Comparison of ENCODE assay signal across 10 cellular contexts in the genomic region with DNA sequence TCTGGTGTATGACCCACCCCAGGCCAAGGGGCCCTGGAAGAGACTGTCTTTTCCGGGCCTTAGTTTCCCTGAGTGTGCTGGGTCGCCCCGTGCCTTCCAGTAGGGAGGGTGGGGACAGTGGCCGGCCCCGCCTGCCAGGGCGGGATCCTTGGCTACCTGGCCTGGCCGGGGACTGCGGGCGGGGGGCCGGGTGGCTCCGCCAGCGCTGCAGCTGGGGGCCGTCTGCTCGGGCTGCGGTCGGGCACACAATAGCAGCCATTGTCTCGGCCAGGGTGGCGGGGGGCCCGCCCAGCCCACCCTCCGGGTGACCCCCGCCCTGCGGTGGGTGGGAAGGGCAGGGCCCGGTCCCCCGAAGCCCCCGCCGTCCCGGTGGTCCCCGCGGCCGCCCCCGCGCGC. TPM values are rescaled to one million over a fixed set of nuclear protein-coding genes. Genes with fewer than 3 reads are reported as not detected.
DNase-seq lines count a peak whose midpoint lies in the region; ATAC-seq and TF ChIP-seq lines count a peak whose summit lies in the region.
"Had no signal": no experiment of that assay in that cellular context is flagged by ENCODE, and none has a peak within 500 bp of the region (broad histone marks: within the 10 kb centered on the region; RNA-seq: fewer than 3 reads in every experiment).

No MANE protein-coding gene starts in this region.

- no peaks in the 10 kb centered on the region for H3K36me3 Mint-ChIP-seq in dendritic cell treated with granulocyte-macrophage colony-stimulating factor and Interleukin-4, amounts not matched to agents 40 ng/mL and 50 ng/mL, for 4 days (ENCODE audit: low read depth)

- no peak for TF ChIP-seq POLR2A in tibial nerve (IDR thresholded peaks at IDR 0.05)

- H3K9me3 ChIP-seq in SK-N-SH, result no peaks in the 10 kb centered on the region
- no peaks in the 10 kb centered on the region for H3K9me3 ChIP-seq in muscle layer of colon (ENCODE audit: low read length)
- H3K9me3 ChIP-seq in tibial nerve, result no peaks in the 10 kb centered on the region

- DNase-seq in SK-N-SH (peak; percentile 70), tibial nerve (ENCODE audit: low spot score in 2 of 2) (no peak), T-helper 1 cell (no peak), kidney glomerular epithelial cell (lab: John Stamatoyannopoulos, UW) (no peak)

- TF ChIP-seq RAD21 in SK-N-SH (IDR thresholded peaks at IDR 0.05; ENCODE audit: low read length), result no peak

- H3F3A ChIP-seq in SK-N-SH (replicated peaks; ENCODE audit: insufficient read depth), result peaks cover 12% of the 10 kb centered on the region

- H3K9me2 ChIP-seq in SK-N-SH, result no peaks in the 10 kb centered on the region

- H3K4me3 ChIP-seq in SK-N-SH (ENCODE audit: low read depth in 2 of 2, low read length in 1 of 2) (peak overlapping the region in 1 of 2 experiments; percentile 14; a peak in 1 of 4 replicates), muscle layer of colon (ENCODE audit: low read depth in 1 of 2, low read length in 2 of 2) (no peak overlapping the region), tibial nerve (peak overlapping the region; percentile 36 to 55 (median 54))

- peaks cover 42% of the 10 kb centered on the region for H3K4me1 Mint-ChIP-seq in dendritic cell treated with granulocyte-macrophage colony-stimulating factor and Interleukin-4, amounts not matched to agents 40 ng/mL and 50 ng/mL, for 4 days (ENCODE audit: low read depth)

- peaks cover 71% of the 10 kb centered on the region for H4K20me1 ChIP-seq in SK-N-SH (ENCODE audit: insufficient read depth)

- peaks cover 15% of the 10 kb centered on the region for H3K27me3 Mint-ChIP-seq in dendritic cell treated with granulocyte-macrophage colony-stimulating factor and Interleukin-4, amounts not matched to agents 40 ng/mL and 50 ng/mL, for 4 days

- POLR2A ChIA-PET in SK-N-SH (lab: Yijun Ruan, JAX), result interaction anchor here (1.3 kb wide), 1 partner anchor 56 kb away, joined by 8 read pairs; no protein-coding TSS in a partner anchor

- ATAC-seq in SK-N-SH treated with all-trans-retinoic acid at 6 μM for 48 hours, result no peak
- ATAC-seq in GM19023 (IDR thresholded peaks at IDR 0.05; ENCODE audit: unreplicated experiment), result no peak

- H3K36me3 ChIP-seq in SK-N-SH (replicated peaks in 1 of 2; ENCODE audit: control insufficient read depth in 1 of 2, insufficient read depth in 2 of 2, low read length in 1 of 2) (peaks cover 0 to 3% of the 10 kb centered on the region in 2 experiments), muscle layer of colon (ENCODE audit: insufficient read depth, low read length) (no peaks in the 10 kb centered on the region), tibial nerve (peaks cover 0 to 3% (median 0%) of the 10 kb centered on the region in 3 donors)

- no peak for TF ChIP-seq EP300 in SK-N-SH (IDR thresholded peaks at IDR 0.05; ENCODE audit: borderline replicate concordance in 1 of 2, low read depth in 1 of 2, low read length in 1 of 2)
- TF ChIP-seq EP300 in tibial nerve (IDR thresholded peaks at IDR 0.05), result no peak

- peak overlapping the region; percentile 74 for H3K4me3 Mint-ChIP-seq in dendritic cell treated with granulocyte-macrophage colony-stimulating factor and Interleukin-4, amounts not matched to agents 40 ng/mL and 50 ng/mL, for 4 days

- H3K9me3 Mint-ChIP-seq in dendritic cell treated with granulocyte-macrophage colony-stimulating factor and Interleukin-4, amounts not matched to agents 40 ng/mL and 50 ng/mL, for 4 days, result no peaks in the 10 kb centered on the region
- H3K9me3 Mint-ChIP-seq: neural crest cell had no signal

- intact Hi-C loops in dendritic cell treated with granulocyte-macrophage colony-stimulating factor and Interleukin-4, amounts not matched to agents 40 ng/mL and 50 ng/mL, for 4 days (cut with micrococcal nuclease), result loop anchor here (5.0 kb wide), 1 partner anchor 55 kb away; a partner anchor contains a TSS

- H3K4me1 ChIP-seq in SK-N-SH (ENCODE audit: control insufficient read depth in 1 of 2, insufficient read depth in 2 of 2, low read depth in 1 of 2, low read length in 1 of 2) (peaks cover 15 to 34% of the 10 kb centered on the region in 2 experiments; a peak in 3 of 4 replicates), muscle layer of colon (ENCODE audit: insufficient read depth, low read length) (peaks cover 54% of the 10 kb centered on the region), tibial nerve (peaks cover 3 to 83% (median 50%) of the 10 kb centered on the region in 4 donors)

- CTCF ChIA-PET in SK-N-SH (lab: Yijun Ruan, JAX), result interaction anchor here (0.7 to 14.9 kb wide), 23 partner anchors 10 to 345 kb away, joined by 3 to 281 read pairs (median 9); a partner anchor contains a TSS

- H3K9ac ChIP-seq in SK-N-SH (no peak overlapping the region; the same call in 1 of the 2 replicates), muscle layer of colon (ENCODE audit: low read length) (no peak overlapping the region)

- peaks cover 91% of the 10 kb centered on the region for H3K79me2 ChIP-seq in SK-N-SH (ENCODE audit: insufficient read depth)

- H3K27me3 ChIP-seq in SK-N-SH (ENCODE audit: insufficient read depth) (no peaks in the 10 kb centered on the region), muscle layer of colon (ENCODE audit: control insufficient read depth in 1 of 2, insufficient read depth in 2 of 2, low read length in 2 of 2) (no peaks in the 10 kb centered on the region), tibial nerve (no peaks in the 10 kb centered on the region)

- no peak for TF ChIP-seq CTCF in SK-N-SH (IDR thresholded peaks at IDR 0.05)
- TF ChIP-seq CTCF in tibial nerve (IDR thresholded peaks at IDR 0.05), result no peak

- H3K27ac ChIP-seq in SK-N-SH (ENCODE audit: low read depth in 2 of 2, low read length in 1 of 2), result no peak overlapping the region; a peak in 1 of 4 replicates
- H3K27ac ChIP-seq in muscle layer of colon (ENCODE audit: low read depth, low read length), result peak overlapping the region; percentile 75
- peak overlapping the region; percentile 80 to 89 (median 85) for H3K27ac ChIP-seq in tibial nerve

- WGBS in SK-N-SH (ENCODE audit: low lambda C conversion rate), result 52% methylated on average over 2 of the region's 33 CpGs
- WGBS in tibial nerve, 2 donors, result 37% methylated on average over 2 of the region's 33 CpGs; no CpG with 5 or more reads in 1 of the 2 donors

- H3K4me2 ChIP-seq in SK-N-SH, result peak overlapping the region; percentile 66; the same call in 1 of the 2 replicates

- H2AFZ ChIP-seq in SK-N-SH (ENCODE audit: low read depth), result no peak overlapping the region

- peak overlapping the region; percentile 80 for H3K27ac Mint-ChIP-seq in dendritic cell treated with granulocyte-macrophage colony-stimulating factor and Interleukin-4, amounts not matched to agents 40 ng/mL and 50 ng/mL, for 4 days

TF ChIP-seq in SK-N-SH, 30 proteins besides CTCF, POLR2A, EP300 and RAD21 (continues in another document):
- TF ChIP-seq FOSL2 (IDR thresholded peaks at IDR 0.05; ENCODE audit: borderline replicate concordance, low read depth) (no peak), NRF1 (IDR thresholded peaks at IDR 0.05; ENCODE audit: low read depth, low read length) (no peak), NFIC (IDR thresholded peaks at IDR 0.05; ENCODE audit: borderline replicate concordance) (no peak), FOXJ3 (CRISPR knock-in tag; IDR thresholded peaks at IDR 0.05) (no peak), JUND (IDR thresholded peaks at IDR 0.05) (no peak), EZH2phosphoT487 (IDR thresholded peaks at IDR 0.05; ENCODE audit: borderline replicate concordance, low read depth) (no peak)
- TF ChIP-seq, protein P1, sequence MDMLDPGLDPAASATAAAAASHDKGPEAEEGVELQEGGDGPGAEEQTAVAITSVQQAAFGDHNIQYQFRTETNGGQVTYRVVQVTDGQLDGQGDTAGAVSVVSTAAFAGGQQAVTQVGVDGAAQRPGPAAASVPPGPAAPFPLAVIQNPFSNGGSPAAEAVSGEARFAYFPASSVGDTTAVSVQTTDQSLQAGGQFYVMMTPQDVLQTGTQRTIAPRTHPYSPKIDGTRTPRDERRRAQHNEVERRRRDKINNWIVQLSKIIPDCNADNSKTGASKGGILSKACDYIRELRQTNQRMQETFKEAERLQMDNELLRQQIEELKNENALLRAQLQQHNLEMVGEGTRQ (IDR thresholded peaks at IDR 0.05; ENCODE audit: borderline replicate concordance, low read depth, low read length), result no peak

TF ChIP-seq in SK-N-SH treated with all-trans-retinoic acid at 6 μM for 48 hours, 23 proteins besides CTCF, POLR2A, EP300 and RAD21 (continues in another document):
- TF ChIP-seq, protein P2, sequence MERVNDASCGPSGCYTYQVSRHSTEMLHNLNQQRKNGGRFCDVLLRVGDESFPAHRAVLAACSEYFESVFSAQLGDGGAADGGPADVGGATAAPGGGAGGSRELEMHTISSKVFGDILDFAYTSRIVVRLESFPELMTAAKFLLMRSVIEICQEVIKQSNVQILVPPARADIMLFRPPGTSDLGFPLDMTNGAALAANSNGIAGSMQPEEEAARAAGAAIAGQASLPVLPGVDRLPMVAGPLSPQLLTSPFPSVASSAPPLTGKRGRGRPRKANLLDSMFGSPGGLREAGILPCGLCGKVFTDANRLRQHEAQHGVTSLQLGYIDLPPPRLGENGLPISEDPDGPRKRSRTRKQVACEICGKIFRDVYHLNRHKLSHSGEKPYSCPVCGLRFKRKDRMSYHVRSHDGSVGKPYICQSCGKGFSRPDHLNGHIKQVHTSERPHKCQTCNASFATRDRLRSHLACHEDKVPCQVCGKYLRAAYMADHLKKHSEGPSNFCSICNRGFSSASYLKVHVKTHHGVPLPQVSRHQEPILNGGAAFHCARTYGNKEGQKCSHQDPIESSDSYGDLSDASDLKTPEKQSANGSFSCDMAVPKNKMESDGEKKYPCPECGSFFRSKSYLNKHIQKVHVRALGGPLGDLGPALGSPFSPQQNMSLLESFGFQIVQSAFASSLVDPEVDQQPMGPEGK (CRISPR knock-in tag; IDR thresholded peaks at IDR 0.05; ENCODE audit: borderline replicate concordance), result no peak
- TF ChIP-seq RARB (CRISPR knock-in tag; IDR thresholded peaks at IDR 0.05), result no peak
- no peak for TF ChIP-seq ARNTL (CRISPR knock-in tag; IDR thresholded peaks at IDR 0.05; ENCODE audit: borderline replicate concordance, low read depth)

RNA-seq across cellular contexts. Expression of a gene that starts 11.5 kb away (rescaled TPM):
- 3.3 and 6.5 TPM in 2 replicates for polyA plus RNA-seq in SK-N-SH (2012; rRNA removed)
- 3.5 and 5.8 TPM in 2 replicates for polyA plus RNA-seq in SK-N-SH (2012; cell fraction: cytosol; rRNA removed)
- polyA plus RNA-seq in SK-N-SH (2012; cell fraction: nucleus; rRNA removed), result 18.3 and 22.6 TPM in 2 replicates
- 10 to 100 TPM in 3 of 4 donors, 1 to 10 TPM in 1; 9.0 to 11.1 (median 10.8) TPM for total RNA-seq in tibial nerve

RNA-seq across cellular contexts. Expression of a gene that starts 23.7 kb away (rescaled TPM):
- polyA plus RNA-seq in SK-N-SH (2012; rRNA removed), result 96.3 and 96.4 TPM in 2 replicates
- 52.4 and 75.8 TPM in 2 replicates for polyA plus RNA-seq in SK-N-SH (2012; cell fraction: cytosol; rRNA removed)
- polyA plus RNA-seq in SK-N-SH (2012; cell fraction: nucleus; rRNA removed), result 95.5 and 121 TPM in 2 replicates
- total RNA-seq in tibial nerve, result 10 to 100 TPM; 45.1 to 95.1 (median 60.7) TPM

RNA-seq across cellular contexts. Expression of a gene that starts 44.3 kb away (rescaled TPM):
- polyA plus RNA-seq in SK-N-SH (2012; rRNA removed), result 11.4 and 37.4 TPM in 2 replicates
- polyA plus RNA-seq in SK-N-SH (2012; cell fraction: cytosol; rRNA removed), result 14.5 and 28.9 TPM in 2 replicates
- polyA plus RNA-seq in SK-N-SH (2012; cell fraction: nucleus; rRNA removed), result 42.9 and 52.9 TPM in 2 replicates
- total RNA-seq in tibial nerve, result 10 to 100 TPM; 31.0 to 58.1 (median 32.9) TPM
- total RNA-seq: T-helper 1 cell treated with Interleukin-12 subunit alpha and Interleukin-12 subunit beta and Interleukin-4 antibody, amounts not matched to agents 30 ng/mL and 1 ng/mL, for 36 hours had no signal

RNA-seq across cellular contexts. Expression of a gene that starts 54.6 kb away (rescaled TPM):
- 8.8 and 13.1 TPM in 2 replicates for polyA plus RNA-seq in SK-N-SH (2012; rRNA removed)
- polyA plus RNA-seq in SK-N-SH (2012; cell fraction: cytosol; rRNA removed), result 5.4 and 7.4 TPM in 2 replicates
- polyA plus RNA-seq in SK-N-SH (2012; cell fraction: nucleus; rRNA removed), result 13.6 and 21.0 TPM in 2 replicates
- total RNA-seq in tibial nerve, result 10 to 100 TPM in 2 of 4 donors, 1 to 10 TPM in 2; 6.9 to 16.8 (median 11.7) TPM

Comparison
In these comparisons a context has a peak if more than half of its experiments do, and no peak if none do; other contexts are left out.
1. H3K27ac ChIP-seq: peak in muscle layer of colon (single experiment) and tibial nerve (4 of 4); none in SK-N-SH (0 of 2).
2. H3K4me3 ChIP-seq: peak in tibial nerve (4 of 4); none in muscle layer of colon (0 of 2).